Comparison of ENCODE assay signal across 9 cellular contexts in genomic region chr3:9496893-9497292, GRCh38. TPM values are rescaled to one million over a fixed set of nuclear protein-coding genes. Genes with fewer than 3 reads are reported as not detected.
"Had no signal": no experiment of that assay in that cellular context is flagged by ENCODE, and none has a peak within 500 bp of the region (broad histone marks: within the 10 kb centered on the region; RNA-seq: fewer than 3 reads in every experiment).

No MANE protein-coding gene starts in this region.

- DNase-seq: H7, HFFc6, Kasumi-1, KG1 had no signal

- H3K9me3 Mint-ChIP-seq: GM23338, HFFc6, IgD-negative memory B cell had no signal

- H3K36me3 ChIP-seq: HAP-1 had no signal

- FAIRE-seq: HTR-8/SVneo had no signal

- H3K4me1 ChIP-seq: HAP-1 had no signal

- H3K4me2 ChIP-seq: GM23338 had no signal

- H3K4me3 ChIP-seq: GM23338, HAP-1 had no signal

- H3K9me3 ChIP-seq: HAP-1 had no signal

- H3K27ac Mint-ChIP-seq: GM23338 had no signal

- ATAC-seq: GM23338 had no signal

- H3K36me3 Mint-ChIP-seq: IgD-negative memory B cell had no signal

- H3K4me3 Mint-ChIP-seq: GM23338, HFFc6, IgD-negative memory B cell had no signal

- H2AFZ ChIP-seq: GM23338 had no signal

RNA-seq across cellular contexts. Expression of gene LHFPL4, which starts 56.7 kb away (rescaled TPM):
- total RNA-seq: HFFc6, HT-29 had no signal
- polyA plus RNA-seq: IgD-negative memory B cell had no signal
